15 cellular contexts compared by ENCODE assay signal in genomic region chr3:194330579-194330978, GRCh38. TPM values are rescaled to one million over a fixed set of nuclear protein-coding genes. Genes with fewer than 3 reads are reported as not detected.
DNase-seq lines count a peak whose midpoint lies in the region; ATAC-seq and TF ChIP-seq lines count a peak whose summit lies in the region.
"Had no signal": no experiment of that assay in that cellular context is flagged by ENCODE, and none has a peak within 500 bp of the region (broad histone marks: within the 10 kb centered on the region; RNA-seq: fewer than 3 reads in every experiment).

No MANE protein-coding gene starts in this region.

- peaks cover 16% of the 10 kb centered on the region for H3K4me1 ChIP-seq in foreskin keratinocyte

- no peak for TF ChIP-seq CTCF in foreskin keratinocyte (conservative IDR thresholded peaks at IDR 0.05)

- DNase-seq in EH (ENCODE audit: low read depth) (peak; percentile 72), amniotic epithelial cell (ENCODE audit: low read depth) (peak; percentile 32), foreskin keratinocyte (peak; percentile 90 to 91), pons (ENCODE audit: low spot score) (peak; percentile 49), NCI-H1092 treated with DMSO at 0.1 percent for 48 hours (lab: John Stamatoyannopoulos, UW) (no peak), DMS153 (lab: John Stamatoyannopoulos, UW) (no peak), NCI-H2171 treated with DMSO at 0.1 percent for 48 hours (lab: John Stamatoyannopoulos, UW) (no peak)
- DNase-seq: activated CD8-positive, alpha-beta T cell treated with anti-CD3 and anti-CD28 coated beads, Interleukin-2, amount 10 ng/mL, durations not matched to agents 7 days and 5 days; CD8-positive, alpha-beta T cell; NCI-H2081; spleen had no signal

- H3K27ac ChIP-seq in foreskin keratinocyte = peak overlapping the region; percentile 59
- H3K27ac ChIP-seq: dorsolateral prefrontal cortex, spleen had no signal

- peak; percentile 61 for ATAC-seq in foreskin keratinocyte
- ATAC-seq in activated T-helper 17 cell treated with anti-CD3 and anti-CD28 coated beads, Interleukin-2, amount 50 U/mL, for 72 hours (replicated peaks) = no peak
- ATAC-seq: activated CD8-positive, alpha-beta T cell treated with anti-CD3 and anti-CD28 coated beads, Interleukin-2, amount 10 ng/mL, durations not matched to agents 7 days and 5 days; CD8-positive, alpha-beta T cell had no signal

- no peaks in the 10 kb centered on the region for H3K9me3 Mint-ChIP-seq in activated T-helper 17 cell treated with anti-CD3 and anti-CD28 coated beads, Interleukin-2, amount 50 U/mL, for 72 hours
- H3K9me3 Mint-ChIP-seq: activated naive CD4-positive, alpha-beta T cell treated with anti-CD3 and anti-CD28 coated beads, Interleukin-2, amount 50 U/mL, for 24 hours; CD8-positive, alpha-beta T cell; T-helper 1 cell treated with Interleukin-12 subunit alpha and Interleukin-12 subunit beta and Interleukin-4 antibody, amounts not matched to agents 30 μg/mL and 1 μg/mL, for 36 hours had no signal

- no peaks in the 10 kb centered on the region for H3K36me3 Mint-ChIP-seq in activated T-helper 17 cell treated with anti-CD3 and anti-CD28 coated beads, Interleukin-2, amount 50 U/mL, for 72 hours (ENCODE audit: low read depth)
- H3K36me3 Mint-ChIP-seq: activated naive CD4-positive, alpha-beta T cell treated with anti-CD3 and anti-CD28 coated beads, Interleukin-2, amount 50 U/mL, for 24 hours; CD8-positive, alpha-beta T cell had no signal

- no peak overlapping the region for H3K4me3 Mint-ChIP-seq in activated T-helper 17 cell treated with anti-CD3 and anti-CD28 coated beads, Interleukin-2, amount 50 U/mL, for 72 hours
- H3K4me3 Mint-ChIP-seq: activated CD8-positive, alpha-beta T cell treated with anti-CD3 and anti-CD28 coated beads, Interleukin-2, amount 10 ng/mL, durations not matched to agents 7 days and 5 days; activated naive CD4-positive, alpha-beta T cell treated with anti-CD3 and anti-CD28 coated beads, Interleukin-2, amount 50 U/mL, for 24 hours; CD8-positive, alpha-beta T cell; T-helper 1 cell treated with Interleukin-12 subunit alpha and Interleukin-12 subunit beta and Interleukin-4 antibody, amounts not matched to agents 30 μg/mL and 1 μg/mL, for 36 hours had no signal

- H3K27me3 Mint-ChIP-seq in activated T-helper 17 cell treated with anti-CD3 and anti-CD28 coated beads, Interleukin-2, amount 50 U/mL, for 72 hours = peaks cover 10% of the 10 kb centered on the region

- no peaks in the 10 kb centered on the region for H3K27me3 ChIP-seq in foreskin keratinocyte

- H3K4me1 Mint-ChIP-seq in activated T-helper 17 cell treated with anti-CD3 and anti-CD28 coated beads, Interleukin-2, amount 50 U/mL, for 72 hours = no peaks in the 10 kb centered on the region
- H3K4me1 Mint-ChIP-seq: activated naive CD4-positive, alpha-beta T cell treated with anti-CD3 and anti-CD28 coated beads, Interleukin-2, amount 50 U/mL, for 24 hours had no signal

- no peak overlapping the region for H3K27ac Mint-ChIP-seq in activated T-helper 17 cell treated with anti-CD3 and anti-CD28 coated beads, Interleukin-2, amount 50 U/mL, for 72 hours
- H3K27ac Mint-ChIP-seq: activated CD8-positive, alpha-beta T cell treated with anti-CD3 and anti-CD28 coated beads, Interleukin-2, amount 10 ng/mL, durations not matched to agents 7 days and 5 days; activated naive CD4-positive, alpha-beta T cell treated with anti-CD3 and anti-CD28 coated beads, Interleukin-2, amount 50 U/mL, for 24 hours; CD8-positive, alpha-beta T cell; T-helper 1 cell treated with Interleukin-12 subunit alpha and Interleukin-12 subunit beta and Interleukin-4 antibody, amounts not matched to agents 30 μg/mL and 1 μg/mL, for 36 hours had no signal

RNA-seq across cellular contexts. Expression of gene CPN2, which starts 20.5 kb away (rescaled TPM):
- total RNA-seq in foreskin keratinocyte = not detected in 2 replicates
- not detected in 2 replicates for polyA plus RNA-seq in foreskin keratinocyte
- total RNA-seq in activated T-helper 17 cell treated with anti-CD3 and anti-CD28 coated beads, Interleukin-2, amount 50 U/mL, for 72 hours = not detected
- total RNA-seq: activated CD8-positive, alpha-beta T cell treated with anti-CD3 and anti-CD28 coated beads, Interleukin-2, amount 10 ng/mL, durations not matched to agents 7 days and 5 days; CD8-positive, alpha-beta T cell; dorsolateral prefrontal cortex had no signal

RNA-seq across cellular contexts. Expression of gene LRRC15, which starts 39.0 kb away (rescaled TPM):
- not detected in 2 replicates for total RNA-seq in foreskin keratinocyte
- not detected in 2 replicates for polyA plus RNA-seq in foreskin keratinocyte
- not detected for total RNA-seq in activated T-helper 17 cell treated with anti-CD3 and anti-CD28 coated beads, Interleukin-2, amount 50 U/mL, for 72 hours
- total RNA-seq: activated CD8-positive, alpha-beta T cell treated with anti-CD3 and anti-CD28 coated beads, Interleukin-2, amount 10 ng/mL, durations not matched to agents 7 days and 5 days; CD8-positive, alpha-beta T cell had no signal

Comparison
In these comparisons a context has a peak if more than half of its experiments do, and no peak if none do; other contexts are left out.
1. DNase-seq: peak in EH (single experiment), amniotic epithelial cell (single experiment), foreskin keratinocyte (2 of 2) and pons (single experiment); none in NCI-H1092 treated with DMSO at 0.1 percent for 48 hours (single experiment), DMS153 (single experiment) and NCI-H2171 treated with DMSO at 0.1 percent for 48 hours (single experiment).